Comparison of ENCODE assay signal across 14 cellular contexts in the genomic region with DNA sequence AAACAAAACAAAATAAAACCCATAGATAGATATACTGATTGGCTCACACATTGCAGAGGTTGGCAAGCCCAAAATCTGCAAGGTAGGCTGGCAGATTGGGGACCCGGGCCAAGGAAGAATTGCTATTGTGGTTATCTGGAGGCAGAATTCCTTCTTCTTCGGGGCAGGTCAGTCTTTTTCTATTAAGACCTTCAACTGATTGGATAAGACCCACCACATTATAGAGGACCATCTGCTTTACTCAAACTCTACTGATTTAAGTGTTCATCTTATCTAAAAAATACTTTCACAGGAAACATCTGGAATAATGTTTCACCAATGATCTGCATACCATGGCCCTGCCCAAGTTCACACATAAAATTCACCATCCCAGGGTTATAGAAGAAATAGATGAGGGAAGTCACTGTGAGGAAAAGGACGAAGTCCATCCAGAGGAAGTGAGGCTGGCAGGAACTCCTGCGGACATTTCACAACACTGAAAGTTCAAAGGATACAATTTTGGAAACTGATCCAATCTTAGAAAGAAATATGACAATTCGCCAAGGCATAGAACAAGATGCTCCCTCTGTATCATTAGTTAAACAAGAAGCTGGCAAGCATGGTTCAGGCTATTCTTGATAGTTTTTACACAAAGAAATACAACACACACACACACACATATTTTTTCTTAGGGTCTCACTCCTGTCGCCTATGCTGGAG.
"Had no signal": no experiment of that assay in that cellular context is flagged by ENCODE, and none has a peak within 500 bp of the region (broad histone marks: within the 10 kb centered on the region; RNA-seq: fewer than 3 reads in every experiment).

No MANE protein-coding gene starts in this region.

- H3K9me3 ChIP-seq: left ventricle myocardium inferior had no signal

- H3K36me3 ChIP-seq: left ventricle myocardium inferior had no signal

- H3K27ac ChIP-seq: dorsolateral prefrontal cortex, left ventricle myocardium inferior had no signal

- DNase-seq: activated CD4-positive, alpha-beta T cell treated with anti-CD3 and anti-CD28 coated beads, Interleukin-2, amount 10 ng/mL, durations not matched to agents 24 days and 14 days; activated CD4-positive, CD25-positive, alpha-beta regulatory T cell; activated naive CD4-positive, alpha-beta T cell; activated naive CD8-positive, alpha-beta T cell treated with anti-CD3 and anti-CD28 coated beads, Interleukin-2, amount 10 ng/mL, durations not matched to agents 7 days and 5 days; cerebellar nuclear complex; dorsolateral prefrontal cortex; erythroblast; hippocampal formation; left ventricle myocardium inferior; mesendoderm; nucleus accumbens; right cardiac atrium; stimulated activated naive CD8-positive, alpha-beta T cell treated with anti-CD3 and anti-CD28 coated beads, Interleukin-15, Interleukin-2, amounts not matched to agents 100 U/mL and 50 U/mL, for 24 hours; trophoblast cell had no signal

- H3K27me3 ChIP-seq: dorsolateral prefrontal cortex had no signal

- H3K4me3 ChIP-seq: dorsolateral prefrontal cortex, left ventricle myocardium inferior had no signal

- ATAC-seq: right cardiac atrium; stimulated activated naive CD8-positive, alpha-beta T cell treated with anti-CD3 and anti-CD28 coated beads, Interleukin-15, Interleukin-2, amounts not matched to agents 100 U/mL and 50 U/mL, for 24 hours had no signal
